In genomic region chr15:58110999-58111717, GRCh38 we compare ENCODE assay signal across 1 cellular context.
TF ChIP-seq lines count a peak whose summit lies in the region.

No MANE protein-coding gene starts in this region.

TF ChIP-seq in K562, 482 proteins besides CTCF, POLR2A, EP300 and RAD21 (continued from another document and continues in another):
- TF ChIP-seq AFF1 (IDR thresholded peaks at IDR 0.05; ENCODE audit: low read depth in 1 of 2, partially characterized antibody in 2 of 2) (peak in 1 of 2 experiments; percentile 64), FOXM1 (IDR thresholded peaks at IDR 0.05; ENCODE audit: low read depth) (peak; percentile 82), FOXM1 (CRISPR knock-in tag; IDR thresholded peaks at IDR 0.05; ENCODE audit: low read depth) (no peak), KDM4B (IDR thresholded peaks at IDR 0.05; ENCODE audit: borderline replicate concordance in 2 of 2, low read depth in 1 of 2) (no peak), NCOA6 (IDR thresholded peaks at IDR 0.05) (0 out of 2 replicates have a peak, but pooled peaks have one; percentile 41), SMARCB1 (IDR thresholded peaks at IDR 0.05; ENCODE audit: insufficient read length, low read depth) (no peak), ZNF785 (CRISPR knock-in tag; IDR thresholded peaks at IDR 0.05) (no peak), ZNF75A (CRISPR knock-in tag; IDR thresholded peaks at IDR 0.05) (no peak), RBFOX2 (IDR thresholded peaks at IDR 0.05; ENCODE audit: low read depth, low read length) (no peak), ZNF408 (CRISPR knock-in tag; IDR thresholded peaks at IDR 0.05; ENCODE audit: low read depth) (no peak), DACH1 (IDR thresholded peaks at IDR 0.05; ENCODE audit: partially characterized antibody) (peak; percentile 99), GTF2F1 (IDR thresholded peaks at IDR 0.05; ENCODE audit: low read depth, low read length) (no peak), MEF2D (tag; conservative IDR thresholded peaks at IDR 0.05; ENCODE audit: low read depth) (peak; percentile 73), HES1 (IDR thresholded peaks at IDR 0.05; ENCODE audit: low read depth) (no peak), ZNF609 (CRISPR knock-in tag; IDR thresholded peaks at IDR 0.05; ENCODE audit: borderline replicate concordance) (no peak), JUN (IDR thresholded peaks at IDR 0.05; ENCODE audit: borderline replicate concordance, low read depth, low read length) (peak; percentile 46; the same call in 1 of the 2 replicates), JUN (CRISPR knock-in tag; IDR thresholded peaks at IDR 0.05; ENCODE audit: borderline replicate concordance) (no peak), ARNT (IDR thresholded peaks at IDR 0.05) (peak; percentile 91 to 92), ZNF445 (CRISPR knock-in tag; IDR thresholded peaks at IDR 0.05; ENCODE audit: low read depth) (no peak), PHF8 (IDR thresholded peaks at IDR 0.05; ENCODE audit: borderline replicate concordance, low read length) (no peak), MYBL2 (IDR thresholded peaks at IDR 0.05; ENCODE audit: low read depth) (peak; percentile 66), MYBL2 (CRISPR knock-in tag; IDR thresholded peaks at IDR 0.05; ENCODE audit: borderline replicate concordance) (no peak), ZNF395 (CRISPR knock-in tag; IDR thresholded peaks at IDR 0.05) (no peak; the same call in none of the 2 replicates), MCM2 (IDR thresholded peaks at IDR 0.05; ENCODE audit: low read depth) (no peak), POLR2G (IDR thresholded peaks at IDR 0.05; ENCODE audit: low read depth, low read length) (no peak), SUPT5H (IDR thresholded peaks at IDR 0.05) (no peak), SIRT6 (IDR thresholded peaks at IDR 0.05; ENCODE audit: low read depth, low read length) (no peak), ILK (tag; IDR thresholded peaks at IDR 0.05; ENCODE audit: borderline replicate concordance, low read depth) (no peak), ZNF79 (CRISPR knock-in tag; IDR thresholded peaks at IDR 0.05; ENCODE audit: low read depth) (no peak), MYNN (IDR thresholded peaks at IDR 0.05) (peak; percentile 84; the same call in 1 of the 2 replicates), MYNN (CRISPR knock-in tag; IDR thresholded peaks at IDR 0.05) (no peak), ZNF512 (tag; IDR thresholded peaks at IDR 0.05) (no peak), GATAD2B (IDR thresholded peaks at IDR 0.05; ENCODE audit: borderline replicate concordance) (peak; percentile 79), CEBPB (tag; IDR thresholded peaks at IDR 0.05) (peak; percentile 17; the same call in 1 of the 2 replicates), SREBF2 (CRISPR knock-in tag; IDR thresholded peaks at IDR 0.05) (no peak), ELK1 (CRISPR knock-in tag; IDR thresholded peaks at IDR 0.05) (no peak), LARP7 (IDR thresholded peaks at IDR 0.05) (no peak; the same call in 1 of the 2 replicates), NFYB (IDR thresholded peaks at IDR 0.05; ENCODE audit: extremely low read depth, insufficient read length) (no peak), KDM2B (CRISPR knock-in tag; IDR thresholded peaks at IDR 0.05) (no peak), HNRNPH1 (optimal IDR thresholded peaks at IDR 0.05; ENCODE audit: low read depth, low read length) (no peak), ZNF280B (CRISPR knock-in tag; IDR thresholded peaks at IDR 0.05) (no peak), HDAC3 (IDR thresholded peaks at IDR 0.05; ENCODE audit: borderline replicate concordance, partially characterized antibody) (peak; percentile 90), YY1 (IDR thresholded peaks at IDR 0.05; ENCODE audit: borderline replicate concordance in 1 of 3, control insufficient read depth in 1 of 3, extremely low read depth in 1 of 3, insufficient read depth in 3 of 3, insufficient read length in 1 of 3, insufficient replicate concordance in 2 of 3, low read depth in 1 of 3, low read length in 2 of 3) (no peak), ARID2 (IDR thresholded peaks at IDR 0.05) (no peak), ZNF146 (CRISPR knock-in tag; IDR thresholded peaks at IDR 0.05; ENCODE audit: unreplicated experiment) (no peak), MITF (IDR thresholded peaks at IDR 0.05) (no peak; the same call in none of the 2 replicates), BRF2 (IDR thresholded peaks at IDR 0.05; ENCODE audit: borderline replicate concordance, insufficient read depth, insufficient read length) (no peak)
